ENCODE assay signal across 13 cellular contexts in genomic region chr13:103130681-103131210, GRCh38.
DNase-seq lines count a peak whose midpoint lies in the region; ATAC-seq and TF ChIP-seq lines count a peak whose summit lies in the region.
"Had no signal": no experiment of that assay in that cellular context is flagged by ENCODE, and none has a peak within 500 bp of the region (broad histone marks: within the 10 kb centered on the region; RNA-seq: fewer than 3 reads in every experiment).

No MANE protein-coding gene starts in this region.

- peaks cover 8% of the 10 kb centered on the region for H3K4me1 Mint-ChIP-seq in Calu3 (ENCODE audit: low read depth, unreplicated experiment)
- no peaks in the 10 kb centered on the region for H3K4me1 Mint-ChIP-seq in activated CD8-positive, alpha-beta T cell treated with anti-CD3 and anti-CD28 coated beads for 36 hours (ENCODE audit: low read depth)
- H3K4me1 Mint-ChIP-seq in type B pancreatic cell (ENCODE audit: unreplicated experiment) = peaks cover 7% of the 10 kb centered on the region

- TF ChIP-seq CTCF in Calu3 (IDR thresholded peaks at IDR 0.05; ENCODE audit: unreplicated experiment) (no peak), RWPE1 (conservative IDR thresholded peaks at IDR 0.05; ENCODE audit: low read depth) (no peak), type B pancreatic cell (conservative IDR thresholded peaks at IDR 0.05) (no peak)
- TF ChIP-seq CTCF in activated CD8-positive, alpha-beta T cell treated with anti-CD3 and anti-CD28 coated beads for 36 hours (IDR thresholded peaks at IDR 0.05) = no peak

- H3K27ac Mint-ChIP-seq in Calu3 (ENCODE audit: unreplicated experiment) (peak overlapping the region; percentile 33), type B pancreatic cell (no peak overlapping the region)
- H3K27ac Mint-ChIP-seq in activated CD8-positive, alpha-beta T cell treated with anti-CD3 and anti-CD28 coated beads for 36 hours = no peak overlapping the region
- H3K27ac Mint-ChIP-seq: activated T-helper 1 cell treated with anti-CD3 and anti-CD28 coated beads, Interleukin-12 subunit alpha, Interleukin-12 subunit beta, Interleukin-2, Interleukin-4 antibody, amounts not matched to agents 30 ng/mL and 10 ng/mL and 1 ng/mL, durations not matched to agents 14 hours and 24 hours and 36 hours; nephron progenitor cell had no signal

- H3K36me3 Mint-ChIP-seq in Calu3 (ENCODE audit: insufficient read depth, unreplicated experiment) (no peaks in the 10 kb centered on the region), type B pancreatic cell (no peaks in the 10 kb centered on the region)
- H3K36me3 Mint-ChIP-seq in activated CD8-positive, alpha-beta T cell treated with anti-CD3 and anti-CD28 coated beads for 36 hours (ENCODE audit: low read depth) = no peaks in the 10 kb centered on the region

- H3K9me3 Mint-ChIP-seq in Calu3 (ENCODE audit: low read depth, unreplicated experiment) (no peaks in the 10 kb centered on the region), type B pancreatic cell (no peaks in the 10 kb centered on the region)
- H3K9me3 Mint-ChIP-seq in activated CD8-positive, alpha-beta T cell treated with anti-CD3 and anti-CD28 coated beads for 36 hours = no peaks in the 10 kb centered on the region
- H3K9me3 Mint-ChIP-seq: activated T-helper 1 cell treated with anti-CD3 and anti-CD28 coated beads, Interleukin-12 subunit alpha, Interleukin-12 subunit beta, Interleukin-2, Interleukin-4 antibody, amounts not matched to agents 30 ng/mL and 10 ng/mL and 1 ng/mL, durations not matched to agents 14 hours and 24 hours and 36 hours; nephron progenitor cell had no signal

- intact Hi-C loops in Calu3 (cut with micrococcal nuclease; ENCODE audit: unreplicated experiment) = loop anchor here (2.0 kb wide), 1 partner anchor 64 kb away; the partner anchor contains the start of gene SLC10A2
- intact Hi-C loops in activated CD8-positive, alpha-beta T cell treated with anti-CD3 and anti-CD28 coated beads for 36 hours (cut with micrococcal nuclease) = no loop called here

- no peak for DNase-seq in Calu3
- DNase-seq in RWPE1 (ENCODE audit: low spot score) = peak; percentile 5
- no peak for DNase-seq in activated CD8-positive, alpha-beta T cell treated with anti-CD3 and anti-CD28 coated beads for 36 hours
- DNase-seq in 8988T = no peak
- no peak for DNase-seq in type B pancreatic cell (ENCODE audit: extremely low spot score, unreplicated experiment)
- no peak for DNase-seq in DMS53 treated with DMSO at 0.1 percent for 48 hours (lab: John Stamatoyannopoulos, UW; ENCODE audit: unreplicated experiment)
- DNase-seq: glutamatergic neuron, nephron progenitor cell, T1000 had no signal

- POLR2A ChIA-PET in RWPE1 (lab: Yijun Ruan, JAX; ENCODE audit: low non-redundant PET) = no interaction called here
- POLR2A ChIA-PET in activated CD8-positive, alpha-beta T cell treated with anti-CD3 and anti-CD28 coated beads for 36 hours (lab: Charles Lee) = no interaction called here

- no peak overlapping the region for H3K27ac ChIP-seq in RWPE1
- H3K27ac ChIP-seq: tibial nerve had no signal

- CTCF ChIA-PET in Calu3 (lab: Charles Lee) (interaction anchor here (0.6 kb wide), 1 partner anchor 41 kb away, joined by 3 read pairs; no protein-coding TSS in a partner anchor), RWPE1 (lab: Yijun Ruan, JAX) (no interaction called here)
- CTCF ChIA-PET in activated CD8-positive, alpha-beta T cell treated with anti-CD3 and anti-CD28 coated beads for 36 hours (lab: Charles Lee) = no interaction called here

- ATAC-seq in GM19467 (IDR thresholded peaks at IDR 0.05; ENCODE audit: unreplicated experiment) (peak; percentile 84), HG03045 (IDR thresholded peaks at IDR 0.05; ENCODE audit: unreplicated experiment) (peak; percentile 74)
- ATAC-seq in activated CD8-positive, alpha-beta T cell treated with anti-CD3 and anti-CD28 coated beads for 36 hours = no peak

- no TSS peak for BruUV-seq in Calu3 (replicated peaks; lab: Mats Ljungman, UMichigan)

- H3K4me3 Mint-ChIP-seq in Calu3 (ENCODE audit: low read depth, unreplicated experiment) (no peak overlapping the region), type B pancreatic cell (no peak overlapping the region)
- H3K4me3 Mint-ChIP-seq in activated CD8-positive, alpha-beta T cell treated with anti-CD3 and anti-CD28 coated beads for 36 hours = no peak overlapping the region
- H3K4me3 Mint-ChIP-seq: activated T-helper 1 cell treated with anti-CD3 and anti-CD28 coated beads, Interleukin-12 subunit alpha, Interleukin-12 subunit beta, Interleukin-2, Interleukin-4 antibody, amounts not matched to agents 30 ng/mL and 10 ng/mL and 1 ng/mL, durations not matched to agents 14 hours and 24 hours and 36 hours; nephron progenitor cell had no signal

- H3K27me3 Mint-ChIP-seq in Calu3 (ENCODE audit: unreplicated experiment) (no peaks in the 10 kb centered on the region), type B pancreatic cell (peaks cover 1% of the 10 kb centered on the region)
- no peaks in the 10 kb centered on the region for H3K27me3 Mint-ChIP-seq in activated CD8-positive, alpha-beta T cell treated with anti-CD3 and anti-CD28 coated beads for 36 hours
